ENCODE assay signal across 31 cellular contexts in the genomic region with DNA sequence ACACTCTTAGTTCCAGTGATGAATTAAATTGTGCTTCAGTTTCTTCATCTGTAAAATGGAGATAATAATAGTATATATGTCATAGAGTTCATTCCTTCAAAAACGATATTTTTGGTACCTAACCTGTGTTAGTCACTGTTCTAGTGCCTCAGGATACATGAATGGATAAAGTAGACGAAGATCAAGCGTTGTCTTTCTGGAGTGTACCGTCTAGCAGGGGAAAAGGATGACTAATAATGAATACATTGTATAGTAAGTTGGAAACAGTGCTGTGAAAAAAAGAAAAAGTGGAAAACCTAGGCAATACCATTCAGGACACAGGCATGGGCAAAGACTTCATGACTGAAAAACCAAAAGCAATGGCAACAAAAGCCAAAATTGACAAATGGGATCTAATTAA. TPM values are rescaled to one million over a fixed set of nuclear protein-coding genes. Genes with fewer than 3 reads are reported as not detected.
DNase-seq lines count a peak whose midpoint lies in the region; ATAC-seq lines count a peak whose summit lies in the region.
"Had no signal": no experiment of that assay in that cellular context is flagged by ENCODE, and none has a peak within 500 bp of the region (broad histone marks: within the 10 kb centered on the region; RNA-seq: fewer than 3 reads in every experiment).

No MANE protein-coding gene starts in this region.

- DNase-seq in EL (peak; percentile 40), LHCN-M2 (ENCODE audit: low read depth) (peak; percentile 19), amniotic stem cell (lab: John Stamatoyannopoulos, UW) (peak; percentile 5), iris pigment epithelial cell (ENCODE audit: low read depth) (peak; percentile 37), middle frontal gyrus (ENCODE audit: extremely low spot score, low spot score) (no peak), NCI-H526 treated with DMSO at 0.1 percent for 48 hours (lab: John Stamatoyannopoulos, UW) (no peak)
- DNase-seq: activated CD4-positive, alpha-beta memory T cell treated with anti-CD3 and anti-CD28 coated beads for 36 hours; activated CD4-positive, CD25-positive, alpha-beta regulatory T cell treated with anti-CD3 and anti-CD28 coated beads, Interleukin-2, amount 50 U/mL, for 72 hours; activated naive CD4-positive, alpha-beta T cell treated with anti-CD3 and anti-CD28 coated beads, Interleukin-2, amount 50 U/mL, for 16 hours; amygdala; CD8-positive, alpha-beta memory T cell; DMS 273 treated with DMSO at 0.1 percent for 48 hours; H9; naive thymus-derived CD4-positive, alpha-beta T cell; NCI-H1092 treated with DMSO at 0.1 percent for 48 hours; NCI-H1930; NCI-H2171 treated with DMSO at 0.1 percent for 48 hours; NCI-H524; NK-92 treated with Interleukin-12 subunit alpha and Interleukin-12 subunit beta, amount 100 ng/mL, for 24 hours; nucleus accumbens; right lobe of liver; SHP77 treated with DMSO at 0.1 percent for 48 hours; spleen; stimulated activated CD4-positive, alpha-beta T cell treated with anti-CD3 and anti-CD28 coated beads, Interleukin-2, amount 100 ng/mL, for 24 hours; stomach; T-helper 2 cell had no signal

- no peak for ATAC-seq in GM19324 (IDR thresholded peaks at IDR 0.05; ENCODE audit: low FRiP score, unreplicated experiment)
- ATAC-seq: naive thymus-derived CD4-positive, alpha-beta T cell; right lobe of liver had no signal

RNA-seq across cellular contexts. Expression of a gene that starts 8.6 kb away (rescaled TPM):
- 20.1 and 33.0 TPM in 2 replicates for total RNA-seq in LHCN-M2 (2014; rRNA removed)
- polyA plus RNA-seq in LHCN-M2 (2012), result 92.4 TPM

RNA-seq across cellular contexts. Expression of a gene that starts 14.0 kb away (rescaled TPM):
- not detected in 2 replicates for total RNA-seq in LHCN-M2 (2014; rRNA removed)
- not detected for polyA plus RNA-seq in LHCN-M2 (2012)
- total RNA-seq: activated CD4-positive, alpha-beta memory T cell treated with anti-CD3 and anti-CD28 coated beads for 36 hours; CD8-positive, alpha-beta memory T cell; H9; mesothelial cell of epicardium; naive thymus-derived CD4-positive, alpha-beta T cell; prostate gland; right lobe of liver; spleen; stomach had no signal
- polyA plus RNA-seq: BJ; CD8-positive, alpha-beta memory T cell; naive thymus-derived CD4-positive, alpha-beta T cell; spleen; stomach had no signal

RNA-seq across cellular contexts. Expression of a gene that starts 31.5 kb away (rescaled TPM):
- total RNA-seq in LHCN-M2 (2014; rRNA removed), result not detected in 2 replicates
- not detected for polyA plus RNA-seq in LHCN-M2 (2012)
- total RNA-seq: activated CD4-positive, alpha-beta memory T cell treated with anti-CD3 and anti-CD28 coated beads for 36 hours; CD8-positive, alpha-beta memory T cell; H9; mesothelial cell of epicardium; naive thymus-derived CD4-positive, alpha-beta T cell; prostate gland; right lobe of liver; spleen; stomach had no signal
- polyA plus RNA-seq: BJ; CD8-positive, alpha-beta memory T cell; naive thymus-derived CD4-positive, alpha-beta T cell; stomach had no signal

RNA-seq across cellular contexts. Expression of a gene that starts 41.8 kb away (rescaled TPM):
- not detected in 2 replicates for total RNA-seq in LHCN-M2 (2014; rRNA removed)
- polyA plus RNA-seq in LHCN-M2 (2012), result not detected
- total RNA-seq: activated CD4-positive, alpha-beta memory T cell treated with anti-CD3 and anti-CD28 coated beads for 36 hours; CD8-positive, alpha-beta memory T cell; H9; mesothelial cell of epicardium; naive thymus-derived CD4-positive, alpha-beta T cell; right lobe of liver; spleen; stomach had no signal
- polyA plus RNA-seq: BJ; CD8-positive, alpha-beta memory T cell; naive thymus-derived CD4-positive, alpha-beta T cell; spleen; stomach had no signal

RNA-seq across cellular contexts. Expression of a gene that starts 53.2 kb away (rescaled TPM):
- total RNA-seq in LHCN-M2 (2014; rRNA removed), result not detected in 2 replicates
- polyA plus RNA-seq in LHCN-M2 (2012), result not detected
- total RNA-seq: activated CD4-positive, alpha-beta memory T cell treated with anti-CD3 and anti-CD28 coated beads for 36 hours; CD8-positive, alpha-beta memory T cell; H9; lower leg skin; mesothelial cell of epicardium; naive thymus-derived CD4-positive, alpha-beta T cell; prostate gland; right lobe of liver; spleen had no signal
- polyA plus RNA-seq: BJ; CD8-positive, alpha-beta memory T cell; naive thymus-derived CD4-positive, alpha-beta T cell; spleen had no signal

Comparison
In these comparisons a context has a peak if more than half of its experiments do, and no peak if none do; other contexts are left out.
1. DNase-seq: peak in EL (single experiment), LHCN-M2 (single experiment), amniotic stem cell (single experiment) and iris pigment epithelial cell (single experiment); none in middle frontal gyrus (single experiment) and NCI-H526 treated with DMSO at 0.1 percent for 48 hours (single experiment).